Comparison of ENCODE assay signal across 1 cellular context in genomic region chr14:103890836-103891666, GRCh38.
TF ChIP-seq lines count a peak whose summit lies in the region.

No MANE protein-coding gene starts in this region.

TF ChIP-seq in HepG2, 621 proteins besides CTCF, POLR2A, EP300 and RAD21 (continued from another document and continues in another):
- peak; percentile 26; the same call in 1 of the 2 replicates for TF ChIP-seq MAX (IDR thresholded peaks at IDR 0.05)
- peak; percentile 17 for TF ChIP-seq HNRNPLL (IDR thresholded peaks at IDR 0.05; ENCODE audit: low read depth, low read length, poor library complexity, severe bottlenecking)
- no peak for TF ChIP-seq YEATS2 (CRISPR knock-in tag; IDR thresholded peaks at IDR 0.05; ENCODE audit: borderline replicate concordance)
- no peak for TF ChIP-seq PRDM4 (CRISPR knock-in tag; IDR thresholded peaks at IDR 0.05; ENCODE audit: borderline replicate concordance)
- no peak for TF ChIP-seq KDM5A (IDR thresholded peaks at IDR 0.05; ENCODE audit: borderline replicate concordance, low read length)
- no peak for TF ChIP-seq STAT5B (CRISPR knock-in tag; IDR thresholded peaks at IDR 0.05)
- no peak for TF ChIP-seq ZNF33B (CRISPR knock-in tag; IDR thresholded peaks at IDR 0.05)
- no peak for TF ChIP-seq NR0B2 (CRISPR knock-in tag; IDR thresholded peaks at IDR 0.05)
- peak in 1 of 2 experiments; percentile 62; a peak in 2 of 4 replicates for TF ChIP-seq HMGXB4 (CRISPR knock-in tag; IDR thresholded peaks at IDR 0.05; ENCODE audit: borderline replicate concordance in 1 of 2, low read depth in 1 of 2)
- TF ChIP-seq BHLHE40 (IDR thresholded peaks at IDR 0.05; ENCODE audit: low read length) = no peak
- no peak for TF ChIP-seq SMAD3 (CRISPR knock-in tag; IDR thresholded peaks at IDR 0.05)
- TF ChIP-seq ZNF776 (CRISPR knock-in tag; IDR thresholded peaks at IDR 0.05) = peak; percentile 59; the same call in 1 of the 2 replicates
- no peak for TF ChIP-seq ZNF230 (CRISPR knock-in tag; IDR thresholded peaks at IDR 0.05)
- TF ChIP-seq FLYWCH1 (CRISPR knock-in tag; IDR thresholded peaks at IDR 0.05) = no peak
- TF ChIP-seq IKZF5 (CRISPR knock-in tag; IDR thresholded peaks at IDR 0.05) = 0 out of 2 replicates have a peak, but pooled peaks have one; percentile 33
- no peak for TF ChIP-seq FOSL1 (CRISPR knock-in tag; IDR thresholded peaks at IDR 0.05; ENCODE audit: borderline replicate concordance)
- TF ChIP-seq TRIM24 (CRISPR knock-in tag; IDR thresholded peaks at IDR 0.05) = no peak
- TF ChIP-seq HNRNPL (IDR thresholded peaks at IDR 0.05; ENCODE audit: low read depth, low read length) = peak; percentile 86; the same call in 1 of the 2 replicates
- peak; percentile 94 for TF ChIP-seq ZNF687 (CRISPR knock-in tag; IDR thresholded peaks at IDR 0.05)
- TF ChIP-seq ZNF615 (CRISPR knock-in tag; IDR thresholded peaks at IDR 0.05; ENCODE audit: borderline replicate concordance) = no peak
- TF ChIP-seq ZBTB10 (CRISPR knock-in tag; IDR thresholded peaks at IDR 0.05; ENCODE audit: borderline replicate concordance) = 0 out of 2 replicates have a peak, but pooled peaks have one; percentile 5
- no peak for TF ChIP-seq ZNF546 (CRISPR knock-in tag; conservative IDR thresholded peaks at IDR 0.05)
- TF ChIP-seq FOXP4 (CRISPR knock-in tag; IDR thresholded peaks at IDR 0.05) = 0 out of 2 replicates have a peak, but pooled peaks have one; percentile 18
- TF ChIP-seq SMARCE1 (IDR thresholded peaks at IDR 0.05; ENCODE audit: borderline replicate concordance) = no peak
- TF ChIP-seq DRAP1 (CRISPR knock-in tag; IDR thresholded peaks at IDR 0.05) = no peak
- TF ChIP-seq ZSCAN12 (CRISPR knock-in tag; IDR thresholded peaks at IDR 0.05) = no peak
- TF ChIP-seq ZNF879 (CRISPR knock-in tag; IDR thresholded peaks at IDR 0.05) = no peak
- TF ChIP-seq ZMYM4 (CRISPR knock-in tag; IDR thresholded peaks at IDR 0.05) = no peak
- TF ChIP-seq ZC3H4 (CRISPR knock-in tag; IDR thresholded peaks at IDR 0.05; ENCODE audit: borderline replicate concordance) = no peak
- 0 out of 2 replicates have a peak, but pooled peaks have one; percentile 13 for TF ChIP-seq RARA (CRISPR knock-in tag; IDR thresholded peaks at IDR 0.05)
- TF ChIP-seq LCORL (IDR thresholded peaks at IDR 0.05) = no peak
- TF ChIP-seq LCORL (CRISPR knock-in tag; IDR thresholded peaks at IDR 0.05) = peak; percentile 65
- peak; percentile 21; the same call in 1 of the 2 replicates for TF ChIP-seq TAF1 (CRISPR knock-in tag; IDR thresholded peaks at IDR 0.05)
- TF ChIP-seq IKZF1 (IDR thresholded peaks at IDR 0.05) = no peak
- TF ChIP-seq RBM39 (IDR thresholded peaks at IDR 0.05; ENCODE audit: low read depth, low read length, poor library complexity, severe bottlenecking) = no peak
- TF ChIP-seq BATF2 (CRISPR knock-in tag; IDR thresholded peaks at IDR 0.05) = no peak
- no peak for TF ChIP-seq RFX1 (IDR thresholded peaks at IDR 0.05)
- TF ChIP-seq ZHX1 (CRISPR knock-in tag; IDR thresholded peaks at IDR 0.05; ENCODE audit: low read depth) = 0 out of 2 replicates have a peak, but pooled peaks have one; percentile 57
- TF ChIP-seq TARDBP (CRISPR knock-in tag; IDR thresholded peaks at IDR 0.05) = no peak
- no peak for TF ChIP-seq ELK4 (CRISPR knock-in tag; IDR thresholded peaks at IDR 0.05; ENCODE audit: borderline replicate concordance)
